ENCODE assay signal across 25 cellular contexts in the genomic region with DNA sequence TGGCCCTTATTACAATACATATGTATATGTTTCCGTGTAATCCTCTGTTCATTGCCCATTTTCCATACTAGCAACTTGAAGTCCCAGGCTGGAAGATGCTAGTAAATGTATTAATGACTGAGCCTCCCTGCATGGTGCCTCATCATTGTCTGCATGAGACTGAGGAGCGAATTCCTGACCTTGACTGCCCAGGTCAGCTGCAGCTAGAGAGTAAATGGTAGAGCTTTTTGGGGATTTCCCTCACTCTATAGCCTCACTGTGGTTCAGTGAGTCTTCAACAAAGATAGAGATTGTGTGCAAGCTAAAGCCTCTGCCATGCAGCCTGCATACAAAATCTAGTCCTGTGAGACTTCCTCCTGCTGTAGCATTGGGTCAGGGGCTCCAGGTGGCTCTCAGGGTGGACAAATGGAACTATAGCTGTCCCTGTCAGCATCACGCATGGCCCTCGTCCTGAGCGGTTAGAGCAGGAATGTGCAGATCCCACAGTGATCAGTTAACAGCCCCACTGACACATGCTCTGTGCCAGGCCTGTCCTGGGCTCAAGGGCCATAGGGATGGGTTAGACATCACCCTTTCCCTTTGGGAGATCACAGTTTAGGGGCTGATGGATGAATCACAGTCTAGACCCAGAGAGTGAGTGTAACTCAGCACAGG.
"Had no signal": no experiment of that assay in that cellular context is flagged by ENCODE, and none has a peak within 500 bp of the region (broad histone marks: within the 10 kb centered on the region; RNA-seq: fewer than 3 reads in every experiment).

No MANE protein-coding gene starts in this region.

- FAIRE-seq: colon, endometrium, frontal cortex, keratinocyte had no signal

- H3K36me3 Mint-ChIP-seq: activated naive CD8-positive, alpha-beta T cell had no signal

- H3K4me3 Mint-ChIP-seq: activated CD4-positive, alpha-beta T cell treated with anti-CD3 and anti-CD28 coated beads for 36 hours; activated CD8-positive, alpha-beta T cell treated with anti-CD3 and anti-CD28 coated beads, Interleukin-2, amount 10 ng/mL, durations not matched to agents 7 days and 5 days; activated naive CD8-positive, alpha-beta T cell; naive thymus-derived CD8-positive, alpha-beta T cell; neural crest cell; T-helper 2 cell treated with Interferon-gamma antibody and Interleukin-4, amounts not matched to agents 5 μg/mL and 100 μg/mL, for 36 hours had no signal

- H3K9me3 Mint-ChIP-seq: T-helper 2 cell treated with Interferon-gamma antibody and Interleukin-4, amounts not matched to agents 5 μg/mL and 100 μg/mL, for 36 hours had no signal

- H3K4me3 ChIP-seq: suprapubic skin, tibial artery had no signal

- H3K4me1 Mint-ChIP-seq: activated CD4-positive, alpha-beta T cell treated with anti-CD3 and anti-CD28 coated beads for 36 hours; naive thymus-derived CD8-positive, alpha-beta T cell had no signal

- ATAC-seq: activated CD4-positive, alpha-beta T cell treated with anti-CD3 and anti-CD28 coated beads for 36 hours; activated CD8-positive, alpha-beta T cell treated with anti-CD3 and anti-CD28 coated beads, Interleukin-2, amount 10 ng/mL, durations not matched to agents 7 days and 5 days; left colon; naive thymus-derived CD8-positive, alpha-beta T cell; right cardiac atrium had no signal

- DNase-seq: activated CD4-positive, alpha-beta T cell treated with anti-CD3 and anti-CD28 coated beads for 36 hours; activated CD4-positive, CD25-positive, alpha-beta regulatory T cell; activated CD8-positive, alpha-beta T cell treated with anti-CD3 and anti-CD28 coated beads, Interleukin-2, amount 10 ng/mL, durations not matched to agents 7 days and 5 days; activated effector memory CD4-positive, alpha-beta T cell treated with Interleukin-2 at 50 U/mL for 16 hours; activated naive CD4-positive, alpha-beta T cell treated with Interleukin-2 at 50 U/mL for 16 hours; anterior cingulate cortex; dermis blood vessel endothelial cell; effector CD4-positive, alpha-beta T cell; left colon; midbrain; naive thymus-derived CD8-positive, alpha-beta T cell; occipital lobe; right cardiac atrium; stimulated activated naive CD4-positive, alpha-beta T cell; T-helper 1 cell; tibial artery had no signal

- H3K27ac Mint-ChIP-seq: activated CD4-positive, alpha-beta T cell treated with anti-CD3 and anti-CD28 coated beads for 36 hours; activated CD8-positive, alpha-beta T cell treated with anti-CD3 and anti-CD28 coated beads, Interleukin-2, amount 10 ng/mL, durations not matched to agents 7 days and 5 days; activated naive CD8-positive, alpha-beta T cell; naive thymus-derived CD8-positive, alpha-beta T cell; T-helper 2 cell treated with Interferon-gamma antibody and Interleukin-4, amounts not matched to agents 5 μg/mL and 100 μg/mL, for 36 hours had no signal

- H3K4me1 ChIP-seq: suprapubic skin, tibial artery had no signal

- H3K36me3 ChIP-seq: suprapubic skin, tibial artery had no signal

- H3K9me3 ChIP-seq: suprapubic skin had no signal

- H3K27ac ChIP-seq: epithelial cell of prostate, suprapubic skin, tibial artery had no signal
